28 cellular contexts compared by ENCODE assay signal in genomic region chr4:97923096-97923495, GRCh38.
"Had no signal": no experiment of that assay in that cellular context is flagged by ENCODE, and none has a peak within 500 bp of the region (broad histone marks: within the 10 kb centered on the region; RNA-seq: fewer than 3 reads in every experiment).

No MANE protein-coding gene starts in this region.

- H3K4me2 ChIP-seq: smooth muscle cell had no signal

- H3K4me3 ChIP-seq: left lung, lung, mucosa of descending colon, pancreas, psoas muscle, right atrium auricular region, right lobe of liver, smooth muscle cell, stomach, testis, thyroid gland, uterus had no signal

- H3K9me3 ChIP-seq: mucosa of descending colon, pancreas, psoas muscle, right atrium auricular region, right lobe of liver, testis, thyroid gland, uterus had no signal

- H3K36me3 ChIP-seq: left lung, pancreas, right atrium auricular region, right lobe of liver, stomach, thyroid gland, uterus had no signal

- ATAC-seq: left colon; left lung; mucosa of descending colon; naive thymus-derived CD4-positive, alpha-beta T cell; natural killer cell treated with Interleukin-12 subunit alpha and Interleukin-12 subunit beta and Interleukin-15 and Interleukin-18, amount 100 ng/mL, for 72 hours; pancreas; psoas muscle; right lobe of liver; stimulated activated naive B cell treated with anti-CD40 and anti-IgM and Interleukin-4, amounts not matched to agents 10 μg/mL and 1 μg/mL and 100 μg/mL, for 72 hours; stimulated activated naive CD8-positive, alpha-beta T cell treated with anti-CD3 and anti-CD28 coated beads, Interleukin-15, Interleukin-2, amounts not matched to agents 100 U/mL and 50 U/mL, for 24 hours had no signal

- H3K27me3 ChIP-seq: left lung, pancreas, right atrium auricular region, right lobe of liver, stomach, testis, thyroid gland, uterus had no signal

- FAIRE-seq: keratinocyte, pancreas had no signal

- DNase-seq: head of caudate nucleus; hippocampal formation; left colon; mesendoderm; midbrain; naive thymus-derived CD4-positive, alpha-beta T cell; nucleus accumbens; psoas muscle; stimulated activated CD4-positive, alpha-beta T cell treated with anti-CD3 and anti-CD28 coated beads, Interleukin-12 subunit alpha, Interleukin-12 subunit beta, amount 100 ng/mL, for 4 hours; stimulated activated CD4-positive, alpha-beta T cell treated with anti-CD3 and anti-CD28 coated beads, Interleukin-15, amount 100 ng/mL, for 24 hours; stimulated activated CD4-positive, alpha-beta T cell treated with anti-CD3 and anti-CD28 coated beads, Interleukin-2, amount 100 ng/mL, for 24 hours; stimulated activated CD4-positive, alpha-beta T cell treated with anti-CD3 and anti-CD28 coated beads, Interleukin-4, amount 100 ng/mL, for 1 hour; stimulated activated naive B cell treated with anti-CD40 and anti-IgM and Interleukin-4, amounts not matched to agents 10 μg/mL and 1 μg/mL and 100 μg/mL, for 72 hours; stimulated activated naive CD8-positive, alpha-beta T cell treated with anti-CD3 and anti-CD28 coated beads, Interleukin-15, Interleukin-2, amounts not matched to agents 100 U/mL and 50 U/mL, for 24 hours; stomach; testis; thyroid gland; trophoblast cell; uterus had no signal

- H3K27ac ChIP-seq: left lung, pancreas, psoas muscle, right atrium auricular region, right lobe of liver, stomach, testis, thyroid gland, uterus had no signal

- H3K4me1 ChIP-seq: left lung, pancreas, psoas muscle, right atrium auricular region, right lobe of liver, stomach, testis, thyroid gland, uterus had no signal
